Comparison of ENCODE assay signal across 13 cellular contexts in the genomic region with DNA sequence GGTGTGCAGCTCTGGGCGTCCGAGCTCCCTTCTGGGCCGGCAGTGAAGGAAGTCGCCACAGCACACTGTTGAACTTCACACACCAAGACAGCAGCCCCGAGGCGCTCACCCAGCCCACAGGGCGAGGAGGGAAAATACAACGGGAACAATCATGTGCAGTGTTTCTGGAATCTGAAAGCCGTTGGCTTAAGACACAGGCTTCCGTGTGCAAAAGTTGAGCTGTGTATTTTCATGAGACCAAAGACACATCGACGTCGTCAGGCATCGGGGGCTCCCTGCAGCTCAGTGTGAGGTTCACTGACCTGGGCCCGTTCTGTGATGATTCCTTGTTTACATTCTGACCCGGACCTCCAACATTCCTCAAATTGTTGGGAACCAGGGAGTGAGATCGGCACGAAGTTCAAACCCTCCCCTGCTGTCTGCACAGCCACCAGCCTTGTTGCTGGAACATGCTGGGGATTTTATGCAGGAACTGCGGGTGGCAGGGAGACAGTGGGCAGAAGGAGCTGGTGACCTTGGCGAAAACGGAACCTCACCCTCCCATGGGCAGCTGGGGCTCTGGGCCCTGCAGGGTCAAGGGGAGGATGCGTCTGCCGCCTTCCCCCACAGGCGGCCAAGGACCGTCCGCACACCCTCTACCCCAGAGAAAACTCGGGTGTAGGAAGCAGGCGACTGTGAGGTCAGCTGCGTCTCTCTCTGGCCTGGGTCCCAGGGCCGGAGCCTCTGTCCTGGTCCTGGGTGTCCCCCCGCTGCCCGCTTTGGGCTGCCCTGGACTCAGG.
DNase-seq lines count a peak whose midpoint lies in the region; ATAC-seq and TF ChIP-seq lines count a peak whose summit lies in the region.
"Had no signal": no experiment of that assay in that cellular context is flagged by ENCODE, and none has a peak within 500 bp of the region (broad histone marks: within the 10 kb centered on the region; RNA-seq: fewer than 3 reads in every experiment).

No MANE protein-coding gene starts in this region.

- no CpG with 5 or more reads among the region's 32 CpGs for WGBS in iPS DF 6.9 (ENCODE audit: insufficient coverage, insufficient read length)
- WGBS in psoas muscle, 3 donors = 42 to 67% (median 52%) methylated on average over 32 of the region's 32 CpGs

- peaks cover 0 to 11% (median 0%) of the 10 kb centered on the region in 5 experiments for H3K9me3 Mint-ChIP-seq in brain
- H3K9me3 Mint-ChIP-seq: CD4-positive, alpha-beta T cell had no signal

- H3K4me3 ChIP-seq in iPS DF 6.9 (ENCODE audit: low read length) (no peak overlapping the region), retinal pigment epithelial cell (ENCODE audit: low read length) (no peak overlapping the region), psoas muscle (no peak overlapping the region)

- H3K27me3 ChIP-seq in iPS DF 6.9 (ENCODE audit: control insufficient read depth, insufficient read depth, low read length) (no peaks in the 10 kb centered on the region), psoas muscle (ENCODE audit: insufficient read depth in 3 of 3, low read length in 2 of 3) (peaks cover 0 to 58% (median 9%) of the 10 kb centered on the region in 3 donors)

- H3K4me1 Mint-ChIP-seq in brain = peaks cover 64% of the 10 kb centered on the region

- DNase-seq in EL (peak; percentile 36), iPS DF 6.9 (ENCODE audit: low read depth, low spot score) (peak; percentile 25), retinal pigment epithelial cell (ENCODE audit: low read depth) (peak; percentile 17), AML-193 (lab: John Stamatoyannopoulos, UW) (no peak), NCI-H82 (lab: John Stamatoyannopoulos, UW) (no peak), psoas muscle (no peak)
- DNase-seq: amygdala, NCI-H1930, nucleus accumbens, T-helper 2 cell had no signal

- H3K36me3 Mint-ChIP-seq in brain = no peaks in the 10 kb centered on the region

- no peaks in the 10 kb centered on the region for H3K27me3 Mint-ChIP-seq in brain

- H3K9me3 ChIP-seq in iPS DF 6.9 (ENCODE audit: control insufficient read depth, insufficient read depth, low read length) = no peaks in the 10 kb centered on the region
- no peaks in the 10 kb centered on the region for H3K9me3 ChIP-seq in psoas muscle

- H3K36me3 ChIP-seq in iPS DF 6.9 (ENCODE audit: control insufficient read depth, insufficient read depth, low read length) (no peaks in the 10 kb centered on the region), psoas muscle (ENCODE audit: insufficient read depth in 1 of 2, low read depth in 1 of 2) (no peaks in the 10 kb centered on the region)

- peaks cover 8% of the 10 kb centered on the region for H3K4me1 ChIP-seq in iPS DF 6.9 (ENCODE audit: control insufficient read depth, insufficient read depth, low read length)
- H3K4me1 ChIP-seq in psoas muscle = peaks cover 5% of the 10 kb centered on the region

- ATAC-seq in GM18870 (IDR thresholded peaks at IDR 0.05; ENCODE audit: unreplicated experiment) (no peak), psoas muscle (no peak)

- TF ChIP-seq CTCF in brain (conservative IDR thresholded peaks at IDR 0.05) (no peak), retinal pigment epithelial cell (conservative IDR thresholded peaks at IDR 0.05; ENCODE audit: low read depth, low read length) (no peak), psoas muscle (IDR thresholded peaks at IDR 0.05) (no peak)

- intact Hi-C loops in psoas muscle (cut with DNase I) = no loop called here

- no peak overlapping the region for H3K27ac ChIP-seq in iPS DF 6.9 (ENCODE audit: low read length)
- H3K27ac ChIP-seq in psoas muscle = no peak overlapping the region

- no peak overlapping the region for H3K4me3 Mint-ChIP-seq in brain
- H3K4me3 Mint-ChIP-seq: CD4-positive, alpha-beta T cell had no signal

- peak overlapping the region in 3 of 5 experiments; percentile 51 to 74 (median 69) for H3K27ac Mint-ChIP-seq in brain
- H3K27ac Mint-ChIP-seq: CD4-positive, alpha-beta T cell had no signal

Comparison
In these comparisons a context has a peak if more than half of its experiments do, and no peak if none do; other contexts are left out.
1. DNase-seq: peak in EL (single experiment), iPS DF 6.9 (single experiment) and retinal pigment epithelial cell (single experiment); none in AML-193 (0 of 2), NCI-H82 (single experiment) and psoas muscle (0 of 2).